ENCODE assay signal across 9 cellular contexts in the genomic region with DNA sequence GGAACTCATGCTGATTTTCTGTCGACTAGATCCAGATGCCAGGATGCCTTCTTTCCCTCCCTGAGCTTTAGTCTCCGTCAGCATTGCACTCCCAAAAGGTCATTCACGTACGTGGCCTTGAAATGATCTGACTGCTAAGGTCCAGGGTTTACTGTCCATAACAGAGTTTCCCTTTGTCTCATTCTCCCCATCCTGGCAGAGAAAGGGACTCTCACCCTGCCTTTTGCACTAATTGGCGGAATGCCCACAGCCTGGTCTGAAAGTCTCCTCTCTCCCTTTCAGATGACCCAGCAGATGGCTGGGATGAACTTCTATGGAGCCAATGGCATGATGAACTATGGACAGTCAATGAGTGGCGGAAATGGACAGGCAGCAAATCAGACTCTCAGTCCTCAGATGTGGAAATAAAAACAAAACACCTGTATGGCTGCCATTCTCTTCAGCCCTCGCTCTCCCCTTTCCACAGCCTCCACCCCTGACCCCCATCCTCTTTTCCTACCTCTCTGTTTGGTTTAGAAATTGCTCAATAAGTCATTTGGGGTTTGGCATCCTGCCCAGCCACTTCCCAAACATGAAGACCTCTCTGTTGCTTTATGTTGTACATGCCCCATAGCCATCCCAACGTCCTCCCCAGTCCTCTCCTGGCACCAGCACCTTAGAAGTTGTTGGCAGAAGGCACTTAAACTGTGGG. TPM values are rescaled to one million over a fixed set of nuclear protein-coding genes. Genes with fewer than 3 reads are reported as not detected.
DNase-seq lines count a peak whose midpoint lies in the region; ATAC-seq and TF ChIP-seq lines count a peak whose summit lies in the region.
"Had no signal": no experiment of that assay in that cellular context is flagged by ENCODE, and none has a peak within 500 bp of the region (broad histone marks: within the 10 kb centered on the region; RNA-seq: fewer than 3 reads in every experiment).

No MANE protein-coding gene starts in this region.

- no peak overlapping the region for H3K9ac ChIP-seq in MM.1S (ENCODE audit: low read length)

- peaks cover 29% of the 10 kb centered on the region for H3K4me1 Mint-ChIP-seq in stimulated activated naive CD8-positive, alpha-beta T cell treated with anti-CD3 and anti-CD28 coated beads, Interleukin-15, Interleukin-2, amounts not matched to agents 100 ng/mL and 50 ng/mL, for 24 hours (ENCODE audit: low read depth)
- H3K4me1 Mint-ChIP-seq in immature natural killer cell: peaks cover 6 to 7% of the 10 kb centered on the region in 2 donors

- no peak for DNase-seq in stimulated activated naive CD8-positive, alpha-beta T cell treated with anti-CD3 and anti-CD28 coated beads, Interleukin-15, Interleukin-2, amounts not matched to agents 100 U/mL and 50 U/mL, for 24 hours
- peak; percentile 37 for DNase-seq in UCSD-AML1 (lab: John Stamatoyannopoulos, UW; ENCODE audit: unreplicated experiment)
- no peak for DNase-seq in immature natural killer cell
- no peak for DNase-seq in cortex of kidney (lab: John Stamatoyannopoulos, UW)
- DNase-seq in MM.1S: no peak
- DNase-seq in HEK293T (ENCODE audit: extremely low spot score): no peak

- no peak overlapping the region for H2AFZ ChIP-seq in MM.1S (ENCODE audit: low read length)

- H3K79me2 ChIP-seq in MM.1S (ENCODE audit: low read length): no peaks in the 10 kb centered on the region

- H3K4me3 ChIP-seq in MM.1S (ENCODE audit: low read length): no peak overlapping the region

- POLR2A ChIA-PET in HEK293T (lab: Yijun Ruan, JAX): no interaction called here

- H3K27me3 ChIP-seq in MM.1S (replicated peaks; ENCODE audit: insufficient read depth, low read length): no peaks in the 10 kb centered on the region

- no peak overlapping the region for H3K4me2 ChIP-seq in MM.1S (ENCODE audit: low read depth, low read length)

- no peaks in the 10 kb centered on the region for H3K36me3 ChIP-seq in MM.1S (replicated peaks; ENCODE audit: insufficient read depth, low read length)

- TF ChIP-seq CTCF in MM.1S (IDR thresholded peaks at IDR 0.05; ENCODE audit: low read length): no peak

- no peaks in the 10 kb centered on the region for H3K4me1 ChIP-seq in MM.1S (ENCODE audit: low read length)

- H3K27ac Mint-ChIP-seq in stimulated activated naive CD8-positive, alpha-beta T cell treated with anti-CD3 and anti-CD28 coated beads, Interleukin-15, Interleukin-2, amounts not matched to agents 100 ng/mL and 50 ng/mL, for 24 hours: peak overlapping the region; percentile 69
- peak overlapping the region in 4 of 6 donors; percentile 10 to 45 (median 26) for H3K27ac Mint-ChIP-seq in immature natural killer cell

- CTCF ChIA-PET in HEK293T (lab: Yijun Ruan, JAX): no interaction called here

- H3K36me3 Mint-ChIP-seq in stimulated activated naive CD8-positive, alpha-beta T cell treated with anti-CD3 and anti-CD28 coated beads, Interleukin-15, Interleukin-2, amounts not matched to agents 100 ng/mL and 50 ng/mL, for 24 hours (ENCODE audit: low read depth): peaks cover 89% of the 10 kb centered on the region
- peaks cover 39 to 60% (median 40%) of the 10 kb centered on the region in 3 donors for H3K36me3 Mint-ChIP-seq in immature natural killer cell

- H4K20me1 ChIP-seq in MM.1S (ENCODE audit: insufficient read depth, low read length): no peaks in the 10 kb centered on the region

- no peaks in the 10 kb centered on the region for H3K9me3 ChIP-seq in MM.1S (replicated peaks; ENCODE audit: insufficient read depth, low read length)

- H3K9me3 Mint-ChIP-seq in stimulated activated naive CD8-positive, alpha-beta T cell treated with anti-CD3 and anti-CD28 coated beads, Interleukin-15, Interleukin-2, amounts not matched to agents 100 ng/mL and 50 ng/mL, for 24 hours: peaks cover 3% of the 10 kb centered on the region
- H3K9me3 Mint-ChIP-seq in immature natural killer cell: no peaks in the 10 kb centered on the region

- H3K27ac ChIP-seq in MM.1S (ENCODE audit: low read length): no peak overlapping the region

- no peak overlapping the region for H3K4me3 Mint-ChIP-seq in stimulated activated naive CD8-positive, alpha-beta T cell treated with anti-CD3 and anti-CD28 coated beads, Interleukin-15, Interleukin-2, amounts not matched to agents 100 ng/mL and 50 ng/mL, for 24 hours
- no peak overlapping the region for H3K4me3 Mint-ChIP-seq in immature natural killer cell

- H3F3A ChIP-seq in MM.1S (ENCODE audit: insufficient read depth, low read length): no peaks in the 10 kb centered on the region

- no peaks in the 10 kb centered on the region for H3K27me3 Mint-ChIP-seq in stimulated activated naive CD8-positive, alpha-beta T cell treated with anti-CD3 and anti-CD28 coated beads, Interleukin-15, Interleukin-2, amounts not matched to agents 100 ng/mL and 50 ng/mL, for 24 hours
- peaks cover 0 to 5% (median 2%) of the 10 kb centered on the region in 3 donors for H3K27me3 Mint-ChIP-seq in immature natural killer cell (ENCODE audit: low read depth in 3 of 3)

- H3K9me2 ChIP-seq in MM.1S (replicated peaks; ENCODE audit: insufficient read depth, low read length): no peaks in the 10 kb centered on the region

- no peak for ATAC-seq in stimulated activated naive CD8-positive, alpha-beta T cell treated with anti-CD3 and anti-CD28 coated beads, Interleukin-15, Interleukin-2, amounts not matched to agents 100 U/mL and 50 U/mL, for 24 hours
- no peak for ATAC-seq in HG02870 (IDR thresholded peaks at IDR 0.05; ENCODE audit: unreplicated experiment)
- ATAC-seq: Panc1 had no signal

TF ChIP-seq in HEK293T, 16 proteins besides CTCF, POLR2A, EP300 and RAD21:
- TF ChIP-seq NFRKB (IDR thresholded peaks at IDR 0.05): no peak
- TF ChIP-seq CTBP1 (IDR thresholded peaks at IDR 0.05; ENCODE audit: borderline replicate concordance): no peak
- no peak for TF ChIP-seq FOXM1 (IDR thresholded peaks at IDR 0.05; ENCODE audit: borderline replicate concordance)
- TF ChIP-seq L3MBTL2 (conservative IDR thresholded peaks at IDR 0.05): no peak
- no peak for TF ChIP-seq ELF4 (IDR thresholded peaks at IDR 0.05)
- no peak for TF ChIP-seq BHLHE40 (IDR thresholded peaks at IDR 0.05; ENCODE audit: borderline replicate concordance)
- no peak for TF ChIP-seq FOXK2 (IDR thresholded peaks at IDR 0.05)
- no peak for TF ChIP-seq LEF1 (IDR thresholded peaks at IDR 0.05; ENCODE audit: borderline replicate concordance)

RNA-seq across cellular contexts. Expression of gene ZFP69B, which starts 28.4 kb away (rescaled TPM):
- polyA plus RNA-seq in immature natural killer cell: 1 to 10 TPM in 1 of 3 donors, under 1 TPM in 1, not detected in 1; 0.92 to 1.3 TPM

RNA-seq across cellular contexts. Expression of gene SMAP2, which starts 48.3 kb away (rescaled TPM):
- polyA plus RNA-seq in immature natural killer cell: 100 to 1,000 TPM; 166 to 280 (median 170) TPM

RNA-seq across cellular contexts. Expression of gene ZFP69, which starts 55.3 kb away (rescaled TPM):
- 1 to 10 TPM; 6.3 to 7.4 (median 6.4) TPM for polyA plus RNA-seq in immature natural killer cell
